ENCODE assay signal across 29 cellular contexts in the genomic region with DNA sequence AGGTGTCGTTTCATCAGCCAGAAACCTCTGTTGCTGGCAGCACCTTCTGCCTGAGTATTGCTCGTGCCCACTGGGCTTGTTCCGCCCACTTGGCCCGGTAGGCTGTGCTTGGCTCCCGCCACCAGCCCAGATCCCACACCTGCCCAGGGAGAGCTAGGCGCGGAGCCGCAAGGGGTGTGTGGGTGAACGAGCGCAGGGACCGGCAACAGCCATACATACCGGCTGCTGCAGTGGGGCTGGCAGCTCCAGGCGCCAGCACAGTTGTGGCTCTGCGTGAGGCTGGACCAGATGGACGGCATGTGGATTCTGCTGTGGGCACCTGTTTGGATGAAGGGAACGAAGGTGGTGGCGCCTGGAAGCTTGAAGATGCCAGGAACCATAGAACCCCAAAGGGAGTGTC.
"Had no signal": no experiment of that assay in that cellular context is flagged by ENCODE, and none has a peak within 500 bp of the region (broad histone marks: within the 10 kb centered on the region; RNA-seq: fewer than 3 reads in every experiment).

No MANE protein-coding gene starts in this region.

- H3K4me1 Mint-ChIP-seq: activated naive CD8-positive, alpha-beta T cell treated with anti-CD3 and anti-CD28 coated beads for 36 hours; naive thymus-derived CD8-positive, alpha-beta T cell had no signal

- H3K4me1 ChIP-seq: adrenal gland, body of pancreas, colonic mucosa, gastroesophageal sphincter, parathyroid adenoma, psoas muscle, sigmoid colon, upper lobe of left lung had no signal

- H2AFZ ChIP-seq: parathyroid adenoma had no signal

- DNase-seq: activated CD4-positive, alpha-beta T cell treated with anti-CD3 and anti-CD28 coated beads for 48 hours; activated CD4-positive, alpha-beta T cell treated with anti-CD3 and anti-CD28 coated beads, Interleukin-2, amount 50 U/mL, for 48 hours; activated CD8-positive, alpha-beta memory T cell treated with anti-CD3 and anti-CD28 coated beads for 24 hours; activated effector memory CD4-positive, alpha-beta T cell treated with anti-CD3 and anti-CD28 coated beads, Interleukin-2, amount 50 U/mL, for 16 hours; activated naive CD4-positive, alpha-beta T cell treated with anti-CD3 and anti-CD28 coated beads for 36 hours; activated naive CD8-positive, alpha-beta T cell treated with anti-CD3 and anti-CD28 coated beads for 36 hours; activated T-cell treated with anti-CD3 and anti-CD28 coated beads, Interleukin-2, amount 50 U/mL, for 1 hour; adrenal gland; aorta; body of pancreas; colonic mucosa; effector memory CD4-positive, alpha-beta T cell; mesenchymal stem cell; naive thymus-derived CD8-positive, alpha-beta T cell; occipital lobe; sigmoid colon; small intestine; stimulated activated CD4-positive, alpha-beta T cell treated with anti-CD3 and anti-CD28 coated beads, Interleukin-2, amount 100 ng/mL, for 24 hours; stimulated activated naive CD4-positive, alpha-beta T cell treated with Interleukin-2 at 50 U/mL for 16 hours; T-helper 17 cell; T1000; WERI-Rb-1 had no signal

- H3K79me2 ChIP-seq: parathyroid adenoma had no signal

- H3K27me3 ChIP-seq: adrenal gland, body of pancreas, colonic mucosa, gastroesophageal sphincter, sigmoid colon, upper lobe of left lung had no signal

- H3K27ac Mint-ChIP-seq: activated naive CD4-positive, alpha-beta T cell treated with anti-CD3 and anti-CD28 coated beads for 36 hours; activated naive CD8-positive, alpha-beta T cell treated with anti-CD3 and anti-CD28 coated beads for 36 hours; activated T-helper 1 cell treated with anti-CD3 and anti-CD28 coated beads, Interleukin-12 subunit alpha, Interleukin-12 subunit beta, Interleukin-2, Interleukin-4 antibody, amounts not matched to agents 30 ng/mL and 10 ng/mL and 1 ng/mL, durations not matched to agents 14 hours and 24 hours and 36 hours; naive thymus-derived CD8-positive, alpha-beta T cell; T-helper 17 cell had no signal

- H3K36me3 Mint-ChIP-seq: activated naive CD8-positive, alpha-beta T cell treated with anti-CD3 and anti-CD28 coated beads for 36 hours; naive thymus-derived CD8-positive, alpha-beta T cell had no signal

- H3K36me3 ChIP-seq: adrenal gland, colonic mucosa, gastroesophageal sphincter, sigmoid colon, upper lobe of left lung, WERI-Rb-1 had no signal

- H3K9me3 ChIP-seq: adrenal gland, body of pancreas, colonic mucosa, gastroesophageal sphincter, psoas muscle, sigmoid colon, upper lobe of left lung had no signal

- H3K27ac ChIP-seq: adrenal gland, body of pancreas, colonic mucosa, gastroesophageal sphincter, parathyroid adenoma, psoas muscle, sigmoid colon, upper lobe of left lung, WERI-Rb-1 had no signal

- ATAC-seq: activated CD4-positive, CD25-positive, alpha-beta regulatory T cell treated with anti-CD3 and anti-CD28 coated beads, Interleukin-2, amount 50 U/mL, for 24 hours; body of pancreas; gastroesophageal sphincter; naive thymus-derived CD8-positive, alpha-beta T cell; psoas muscle; T-helper 17 cell had no signal

- H3K4me3 ChIP-seq: adrenal gland, body of pancreas, colonic mucosa, gastroesophageal sphincter, psoas muscle, sigmoid colon, upper lobe of left lung had no signal

- H3K4me3 Mint-ChIP-seq: activated naive CD4-positive, alpha-beta T cell treated with anti-CD3 and anti-CD28 coated beads for 36 hours; activated naive CD8-positive, alpha-beta T cell treated with anti-CD3 and anti-CD28 coated beads for 36 hours; activated T-helper 1 cell treated with anti-CD3 and anti-CD28 coated beads, Interleukin-12 subunit alpha, Interleukin-12 subunit beta, Interleukin-2, Interleukin-4 antibody, amounts not matched to agents 30 ng/mL and 10 ng/mL and 1 ng/mL, durations not matched to agents 14 hours and 24 hours and 36 hours; neural crest cell; T-helper 17 cell had no signal

- H3K9ac ChIP-seq: parathyroid adenoma had no signal

- H3K9me3 Mint-ChIP-seq: activated naive CD4-positive, alpha-beta T cell treated with anti-CD3 and anti-CD28 coated beads for 36 hours; activated naive CD8-positive, alpha-beta T cell treated with anti-CD3 and anti-CD28 coated beads for 36 hours; activated T-helper 1 cell treated with anti-CD3 and anti-CD28 coated beads, Interleukin-12 subunit alpha, Interleukin-12 subunit beta, Interleukin-2, Interleukin-4 antibody, amounts not matched to agents 30 ng/mL and 10 ng/mL and 1 ng/mL, durations not matched to agents 14 hours and 24 hours and 36 hours; naive thymus-derived CD8-positive, alpha-beta T cell; neural crest cell had no signal

- H3K27me3 Mint-ChIP-seq: activated naive CD8-positive, alpha-beta T cell treated with anti-CD3 and anti-CD28 coated beads for 36 hours; T-helper 17 cell had no signal
